Comparison of ENCODE assay signal across 9 cellular contexts in genomic region chr1:9388628-9389184, GRCh38.
DNase-seq lines count a peak whose midpoint lies in the region; ATAC-seq, FAIRE-seq and TF ChIP-seq lines count a peak whose summit lies in the region.
"Had no signal": no experiment of that assay in that cellular context is flagged by ENCODE, and none has a peak within 500 bp of the region (broad histone marks: within the 10 kb centered on the region; RNA-seq: fewer than 3 reads in every experiment).

No MANE protein-coding gene starts in this region.

- no peak overlapping the region for H3K27ac Mint-ChIP-seq in activated naive CD4-positive, alpha-beta T cell treated with anti-CD3 and anti-CD28 coated beads, Interleukin-2, amount 50 U/mL, for 72 hours

- peak; percentile 49; the same call in 2 of the 3 replicates for ATAC-seq in RWPE2 (ENCODE audit: low read depth)
- ATAC-seq in activated naive CD4-positive, alpha-beta T cell treated with anti-CD3 and anti-CD28 coated beads, Interleukin-2, amount 50 U/mL, for 72 hours, result no peak

- H3K9me3 ChIP-seq in RWPE2 (ENCODE audit: severe bottlenecking), result no peaks in the 10 kb centered on the region
- H3K9me3 ChIP-seq in small intestine (ENCODE audit: control insufficient read depth, low read depth), result no peaks in the 10 kb centered on the region
- H3K9me3 ChIP-seq: vagina had no signal

- no peaks in the 10 kb centered on the region for H3K27me3 ChIP-seq in RWPE2 (ENCODE audit: insufficient read depth, poor library complexity, severe bottlenecking)
- H3K27me3 ChIP-seq in small intestine (ENCODE audit: control insufficient read depth in 2 of 2, insufficient read depth in 2 of 2, low read length in 2 of 2), result no peaks in the 10 kb centered on the region
- H3K27me3 ChIP-seq: vagina had no signal

- WGBS in small intestine, 3 donors, result 34 to 58% (median 43%) methylated on average over 8 of the region's 8 CpGs

- no peak overlapping the region for H3K27ac ChIP-seq in RWPE2 (ENCODE audit: poor library complexity, severe bottlenecking)
- H3K27ac ChIP-seq in small intestine (ENCODE audit: low read depth in 1 of 2, low read length in 1 of 2), result no peak overlapping the region
- H3K27ac ChIP-seq: vagina had no signal

- DNase-seq in ELR (ENCODE audit: low read depth) (peak; percentile 47), RWPE2 (ENCODE audit: low spot score) (no peak), fibroblast of peridontal ligament (ENCODE audit: extremely low read depth) (peak; percentile 30), small intestine (peak; percentile 72), putamen (ENCODE audit: low spot score) (no peak), cerebellar nuclear complex (lab: John Stamatoyannopoulos, UW) (no peak), RCC 7860 (ENCODE audit: low spot score) (no peak)
- DNase-seq in activated naive CD4-positive, alpha-beta T cell treated with anti-CD3 and anti-CD28 coated beads, Interleukin-2, amount 50 U/mL, for 72 hours (ENCODE audit: low spot score in 2 of 2), result no peak

- no peak for TF ChIP-seq CTCF in RWPE2 (IDR thresholded peaks at IDR 0.05; ENCODE audit: poor library complexity, severe bottlenecking)

- no peaks in the 10 kb centered on the region for H3K36me3 ChIP-seq in RWPE2 (ENCODE audit: low read depth)
- H3K36me3 ChIP-seq in small intestine (ENCODE audit: control insufficient read depth in 2 of 2, insufficient read depth in 2 of 2, low read length in 2 of 2), result no peaks in the 10 kb centered on the region
- H3K36me3 ChIP-seq: vagina had no signal

- no peak for FAIRE-seq in small intestine (lab: Jason Lieb, UNC)
- FAIRE-seq in RCC 7860 (lab: Jason Lieb, UNC), result no peak

- H3K9me3 Mint-ChIP-seq in activated naive CD4-positive, alpha-beta T cell treated with anti-CD3 and anti-CD28 coated beads, Interleukin-2, amount 50 U/mL, for 72 hours, result no peaks in the 10 kb centered on the region

- H3K4me1 ChIP-seq in RWPE2 (ENCODE audit: insufficient read depth, poor library complexity, severe bottlenecking), result peaks cover 6% of the 10 kb centered on the region
- H3K4me1 ChIP-seq in small intestine (ENCODE audit: control insufficient read depth in 2 of 2, insufficient read depth in 1 of 2, low read depth in 1 of 2, low read length in 1 of 2), result peaks cover 2 to 5% of the 10 kb centered on the region in 2 donors

- no peaks in the 10 kb centered on the region for H3K36me3 Mint-ChIP-seq in activated naive CD4-positive, alpha-beta T cell treated with anti-CD3 and anti-CD28 coated beads, Interleukin-2, amount 50 U/mL, for 72 hours

- H3K4me3 ChIP-seq in RWPE2 (ENCODE audit: severe bottlenecking) (no peak overlapping the region), small intestine (ENCODE audit: low read depth in 1 of 2, low read length in 2 of 2) (no peak overlapping the region)
- H3K4me3 ChIP-seq: vagina had no signal

Comparison
In these comparisons a context has a peak if more than half of its experiments do, and no peak if none do; other contexts are left out.
1. DNase-seq: peak in ELR (single experiment), fibroblast of peridontal ligament (single experiment) and small intestine (single experiment); none in RWPE2 (single experiment), putamen (single experiment), activated naive CD4-positive, alpha-beta T cell treated with anti-CD3 and anti-CD28 coated beads, Interleukin-2, amount 50 U/mL, for 72 hours (0 of 2), cerebellar nuclear complex (0 of 2) and RCC 7860 (single experiment).